In the genomic region with DNA sequence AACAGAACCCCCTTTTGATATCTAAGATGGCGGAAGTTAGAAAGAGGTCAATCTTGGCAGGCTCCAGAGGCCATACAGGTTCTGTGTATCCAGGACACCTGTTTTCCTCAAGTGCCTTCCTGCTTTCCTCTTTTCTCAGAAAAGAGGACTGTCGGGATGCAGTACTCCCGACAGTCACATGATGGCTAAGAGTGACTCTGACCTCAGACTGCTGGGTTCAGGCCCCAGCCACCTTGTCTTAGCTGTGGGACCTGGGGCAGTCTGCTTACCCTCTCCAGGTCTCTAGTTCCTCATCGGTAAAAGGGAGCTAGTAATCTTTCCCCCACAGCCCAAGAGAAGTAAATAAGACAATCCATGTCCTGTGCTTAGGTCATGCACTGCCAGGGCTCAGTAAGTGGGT, we compare ENCODE assay signal across 17 cellular contexts. TPM values are rescaled to one million over a fixed set of nuclear protein-coding genes. Genes with fewer than 3 reads are reported as not detected.
DNase-seq lines count a peak whose midpoint lies in the region; ATAC-seq and TF ChIP-seq lines count a peak whose summit lies in the region.
"Had no signal": no experiment of that assay in that cellular context is flagged by ENCODE, and none has a peak within 500 bp of the region (broad histone marks: within the 10 kb centered on the region; RNA-seq: fewer than 3 reads in every experiment).

No MANE protein-coding gene starts in this region.

- peaks cover 82% of the 10 kb centered on the region for H3K36me3 Mint-ChIP-seq in CD4-positive, alpha-beta T cell (ENCODE audit: low read depth)
- H3K36me3 Mint-ChIP-seq in H9 (ENCODE audit: insufficient read depth in 1 of 3, low read depth in 3 of 3) (peaks cover 19 to 52% (median 40%) of the 10 kb centered on the region in 3 experiments; a peak in 6 of 7 replicates), mesothelial cell of epicardium (peaks cover 21% of the 10 kb centered on the region)
- H3K36me3 Mint-ChIP-seq in activated naive CD8-positive, alpha-beta T cell treated with anti-CD3 and anti-CD28 coated beads for 36 hours: peaks cover 20% of the 10 kb centered on the region

- H3K27ac ChIP-seq in CD4-positive, alpha-beta T cell (ENCODE audit: low read depth, low read length): no peak overlapping the region
- no peak overlapping the region for H3K27ac ChIP-seq in H9 (ENCODE audit: insufficient read length, low read depth, low read length)

- no peak overlapping the region for H2BK120ac ChIP-seq in H9 (ENCODE audit: low read depth, low read length, poor library complexity, severe bottlenecking)

- CTCF ChIA-PET in CD4-positive, alpha-beta T cell (lab: Charles Lee): interaction anchor here (0.8 kb wide), 1 partner anchor 14 kb away, joined by 3 read pairs; no protein-coding TSS in a partner anchor

- H4K20me1 ChIP-seq in H9 (ENCODE audit: control insufficient read depth, insufficient read depth, insufficient read length): no peaks in the 10 kb centered on the region

- no peaks in the 10 kb centered on the region for H3K9me3 Mint-ChIP-seq in CD4-positive, alpha-beta T cell
- no peaks in the 10 kb centered on the region for H3K9me3 Mint-ChIP-seq in H9
- no peaks in the 10 kb centered on the region for H3K9me3 Mint-ChIP-seq in mesothelial cell of epicardium
- no peaks in the 10 kb centered on the region for H3K9me3 Mint-ChIP-seq in activated naive CD8-positive, alpha-beta T cell treated with anti-CD3 and anti-CD28 coated beads for 36 hours

- no peaks in the 10 kb centered on the region for H3K9me3 ChIP-seq in CD4-positive, alpha-beta T cell (ENCODE audit: control insufficient read depth, low read length)
- no peaks in the 10 kb centered on the region for H3K9me3 ChIP-seq in H9 (ENCODE audit: control insufficient read depth, low read depth, low read length)
- H3K9me3 ChIP-seq: MG63 had no signal

- H3K4ac ChIP-seq in H9 (ENCODE audit: low read depth, low read length): no peak overlapping the region

- H3K4me1 ChIP-seq in H9 (ENCODE audit: insufficient read depth, low read length): 0 out of 2 replicates have a peak, but pooled peaks cover 2% of the 10 kb centered on the region

- no peak overlapping the region for H3K14ac ChIP-seq in H9 (ENCODE audit: insufficient read depth, low read length)

- H3T11ph ChIP-seq in H9 (ENCODE audit: low read length): no peak overlapping the region

- no peak overlapping the region for H2AK5ac ChIP-seq in H9 (ENCODE audit: insufficient read length, low read length)

- no peaks in the 10 kb centered on the region for H3K79me1 ChIP-seq in H9 (ENCODE audit: insufficient read depth, low read depth, low read length, poor library complexity, severe bottlenecking)

- H2BK5ac ChIP-seq in H9 (ENCODE audit: insufficient read length, low read length): no peak overlapping the region

- no peaks in the 10 kb centered on the region for H3K27me3 Mint-ChIP-seq in CD4-positive, alpha-beta T cell
- H3K27me3 Mint-ChIP-seq in H9 (ENCODE audit: low read depth) (no peaks in the 10 kb centered on the region), mesothelial cell of epicardium (ENCODE audit: low read depth) (no peaks in the 10 kb centered on the region)
- H3K27me3 Mint-ChIP-seq in activated naive CD8-positive, alpha-beta T cell treated with anti-CD3 and anti-CD28 coated beads for 36 hours: no peaks in the 10 kb centered on the region

- H3K4me1 Mint-ChIP-seq in CD4-positive, alpha-beta T cell (ENCODE audit: low read depth): peaks cover 29% of the 10 kb centered on the region
- H3K4me1 Mint-ChIP-seq in H9 (peaks cover 7 to 11% of the 10 kb centered on the region in 2 experiments), mesothelial cell of epicardium (peaks cover 16% of the 10 kb centered on the region)
- H3K4me1 Mint-ChIP-seq in activated naive CD8-positive, alpha-beta T cell treated with anti-CD3 and anti-CD28 coated beads for 36 hours: peaks cover 27% of the 10 kb centered on the region

- no peak for ATAC-seq in CD4-positive, alpha-beta T cell (ENCODE audit: poor library complexity)
- peak; percentile 16 for ATAC-seq in left lobe of liver
- ATAC-seq: PC-3 had no signal

- H3K4me2 ChIP-seq in H9 (ENCODE audit: insufficient read depth, insufficient read length, low read length): no peak overlapping the region

- H3K9ac ChIP-seq in H9 (ENCODE audit: extremely low read depth, insufficient read length, low read length): no peak overlapping the region

- intact Hi-C loops in CD4-positive, alpha-beta T cell (cut with DNase I, micrococcal nuclease): no loop called here

- no peaks in the 10 kb centered on the region for H3K79me2 ChIP-seq in H9 (ENCODE audit: insufficient read depth, low read length)

- H3K56ac ChIP-seq in H9 (ENCODE audit: insufficient read length, low read depth, low read length): no peak overlapping the region

- no peak overlapping the region for H3K4me3 Mint-ChIP-seq in CD4-positive, alpha-beta T cell
- H3K4me3 Mint-ChIP-seq in H9 (no peak overlapping the region), mesothelial cell of epicardium (no peak overlapping the region)
- H3K4me3 Mint-ChIP-seq in activated naive CD8-positive, alpha-beta T cell treated with anti-CD3 and anti-CD28 coated beads for 36 hours: no peak overlapping the region

- H3K27me3 ChIP-seq in CD4-positive, alpha-beta T cell (ENCODE audit: control insufficient read depth, insufficient read depth, low read length): no peaks in the 10 kb centered on the region
- no peaks in the 10 kb centered on the region for H3K27me3 ChIP-seq in H9 (ENCODE audit: insufficient read depth, low read length)
- H3K27me3 ChIP-seq: MG63 had no signal

- H3K18ac ChIP-seq in H9 (ENCODE audit: insufficient read length, low read depth, low read length): no peak overlapping the region

- H4K91ac ChIP-seq in H9 (ENCODE audit: insufficient read length, low read depth, low read length): no peak overlapping the region

- no peak overlapping the region for H2AFZ ChIP-seq in H9 (ENCODE audit: low read length)

- H3K23ac ChIP-seq in H9 (ENCODE audit: insufficient read length, low read depth, low read length): no peak overlapping the region

- no peak overlapping the region for H2BK12ac ChIP-seq in H9 (ENCODE audit: insufficient read length, low read depth, low read length)

- H2BK20ac ChIP-seq in H9 (ENCODE audit: low read depth, low read length, poor library complexity, severe bottlenecking): no peak overlapping the region

- DNase-seq in CD4-positive, alpha-beta T cell: no peak
- no peak for DNase-seq in H9
- DNase-seq in left lobe of liver (ENCODE audit: low spot score): no peak
- DNase-seq in mesothelial cell of epicardium (ENCODE audit: low spot score in 2 of 2, unreplicated experiment in 2 of 2): no peak
- DNase-seq in stimulated activated CD8-positive, alpha-beta memory T cell treated with anti-CD3 and anti-CD28 coated beads, Interleukin-4, amount 100 ng/mL, for 48 hours: no peak
- no peak for DNase-seq in activated naive CD8-positive, alpha-beta T cell treated with anti-CD3 and anti-CD28 coated beads for 36 hours
- DNase-seq: C1 segment of cervical spinal cord, DMS 273 treated with DMSO at 0.1 percent for 48 hours, EL, GOT3, Karpas-422, MG63, NCI-H1092 treated with DMSO at 0.1 percent for 48 hours, NCI-H2081 treated with DMSO at 0.1 percent for 48 hours, NCI-H510A treated with DMSO at 0.1 percent for 48 hours, NCI-H82, PC-3 had no signal

- TF ChIP-seq CTCF in CD4-positive, alpha-beta T cell (IDR thresholded peaks at IDR 0.05): no peak
- TF ChIP-seq CTCF in H9 (conservative IDR thresholded peaks at IDR 0.05) (peak; percentile 37; the same call in 1 of the 3 replicates), mesothelial cell of epicardium (IDR thresholded peaks at IDR 0.05; ENCODE audit: unreplicated experiment) (no peak)

- no CpG with 5 or more reads among the region's 4 CpGs for WGBS in H9 (ENCODE audit: extremely low coverage, insufficient read length, low lambda C conversion rate)

- H3K23me2 ChIP-seq in H9 (ENCODE audit: insufficient read length, low read depth, low read length, poor library complexity, severe bottlenecking): no peaks in the 10 kb centered on the region

- H4K8ac ChIP-seq in H9 (replicated peaks; ENCODE audit: insufficient read length, low read depth, low read length): no peak overlapping the region

- H2BK15ac ChIP-seq in H9 (ENCODE audit: low read depth, low read length): no peak overlapping the region

- peak overlapping the region; percentile 39 for H3K27ac Mint-ChIP-seq in CD4-positive, alpha-beta T cell
- 0 out of 7 replicates have a peak overlapping the region, but pooled peaks of 2 of the 3 experiments have one; percentile 10 to 34 for H3K27ac Mint-ChIP-seq in H9
- no peak overlapping the region for H3K27ac Mint-ChIP-seq in mesothelial cell of epicardium
- H3K27ac Mint-ChIP-seq in activated naive CD8-positive, alpha-beta T cell treated with anti-CD3 and anti-CD28 coated beads for 36 hours: no peak overlapping the region

- POLR2A ChIA-PET in CD4-positive, alpha-beta T cell (lab: Charles Lee): interaction anchor here (0.8 kb wide), 1 partner anchor 11 kb away, joined by 5 read pairs; no protein-coding TSS in a partner anchor

- no peak overlapping the region for H4K5ac ChIP-seq in H9 (ENCODE audit: insufficient read length, low read depth, low read length)

RNA-seq across cellular contexts. Expression of gene STK40, which starts 29.9 kb away (rescaled TPM):
- 10 to 100 TPM; 17.8 to 20.7 TPM for total RNA-seq in CD4-positive, alpha-beta T cell
- 26.2 and 27.5 TPM in 2 replicates for total RNA-seq in H9 (2021)
- total RNA-seq in left lobe of liver: 31.6 TPM
- total RNA-seq in mesothelial cell of epicardium: 40.1 to 43.6 TPM (median 42.7 TPM) in 3 replicates
- 10 to 100 TPM; 43.1 to 51.5 TPM for total RNA-seq in activated naive CD8-positive, alpha-beta T cell treated with anti-CD3 and anti-CD28 coated beads for 36 hours

RNA-seq across cellular contexts. Expression of gene EVA1B, which starts 32.4 kb away (rescaled TPM):
- 1 to 10 TPM; 1.5 to 1.8 TPM for total RNA-seq in CD4-positive, alpha-beta T cell
- total RNA-seq in H9 (2021) (5.5 and 6.4 TPM in 2 replicates), left lobe of liver (4.8 TPM), mesothelial cell of epicardium (78.1 to 80.4 TPM (median 80.4 TPM) in 3 replicates)
- 1 to 10 TPM; 5.3 to 6.3 TPM for total RNA-seq in activated naive CD8-positive, alpha-beta T cell treated with anti-CD3 and anti-CD28 coated beads for 36 hours

RNA-seq across cellular contexts. Expression of gene LSM10, which starts 41.9 kb away (rescaled TPM):
- 10 to 100 TPM; 25.6 to 26.0 TPM for total RNA-seq in CD4-positive, alpha-beta T cell
- total RNA-seq in H9 (2021): 42.2 and 47.5 TPM in 2 replicates
- 20.9 TPM for total RNA-seq in left lobe of liver
- total RNA-seq in mesothelial cell of epicardium: 24.7 to 26.1 TPM (median 26.0 TPM) in 3 replicates
- 10 to 100 TPM; 64.1 to 66.8 TPM for total RNA-seq in activated naive CD8-positive, alpha-beta T cell treated with anti-CD3 and anti-CD28 coated beads for 36 hours

RNA-seq across cellular contexts. Expression of gene SH3D21, which starts 49.6 kb away (rescaled TPM):
- 1 to 10 TPM; 1.9 to 2.6 TPM for total RNA-seq in CD4-positive, alpha-beta T cell
- total RNA-seq in H9 (2021) (16.9 and 18.3 TPM in 2 replicates), left lobe of liver (1.5 TPM), mesothelial cell of epicardium (44.3 to 47.1 TPM (median 47.0 TPM) in 3 replicates)
- 1 to 10 TPM; 9.3 to 9.4 TPM for total RNA-seq in activated naive CD8-positive, alpha-beta T cell treated with anti-CD3 and anti-CD28 coated beads for 36 hours

Comparison
In these comparisons a context has a peak if more than half of its experiments do, and no peak if none do; other contexts are left out.
1. H3K27ac Mint-ChIP-seq: peak in CD4-positive, alpha-beta T cell (single experiment) and H9 (2 of 3); none in mesothelial cell of epicardium (single experiment) and activated naive CD8-positive, alpha-beta T cell treated with anti-CD3 and anti-CD28 coated beads for 36 hours (single experiment).
2. RNA of gene EVA1B, which starts 32.4 kb away (total RNA-seq): 78.1 to 80.4 TPM in mesothelial cell of epicardium; 5.3 to 6.3 TPM in activated naive CD8-positive, alpha-beta T cell treated with anti-CD3 and anti-CD28 coated beads for 36 hours, 5.5 to 6.4 TPM in H9, 4.8 TPM in left lobe of liver (single experiment) and 1.5 to 1.8 TPM in CD4-positive, alpha-beta T cell; every median in the first group is over 10 times any median in the second.